Comparison of ENCODE assay signal across 1 cellular context in genomic region chr10:102394079-102394800, GRCh38.
A peak's percentile ranks its signal among the peaks of the same experiment; 100 is the strongest.
TF ChIP-seq lines count a peak whose summit lies in the region.

No MANE protein-coding gene starts in this region.

TF ChIP-seq in WTC11, 78 proteins besides CTCF, POLR2A, EP300 and RAD21 (continued from another document and continues in another):
- 0 out of 2 replicates have a peak, but pooled peaks have one; percentile 25 for TF ChIP-seq ZBTB43 (CRISPR knock-in tag; IDR thresholded peaks at IDR 0.05)
- TF ChIP-seq GRHL2 (CRISPR knock-in tag; IDR thresholded peaks at IDR 0.05; ENCODE audit: insufficient replicate concordance, severe bottlenecking) = no peak
- no peak for TF ChIP-seq ZNF512 (CRISPR knock-in tag; IDR thresholded peaks at IDR 0.05; ENCODE audit: borderline replicate concordance)
- peak; percentile 92 for TF ChIP-seq ZBTB21 (CRISPR knock-in tag; IDR thresholded peaks at IDR 0.05; ENCODE audit: borderline replicate concordance)
- no peak for TF ChIP-seq NR1H2 (CRISPR knock-in tag; IDR thresholded peaks at IDR 0.05)
- no peak for TF ChIP-seq ZSCAN18 (CRISPR knock-in tag; IDR thresholded peaks at IDR 0.05)
- no peak for TF ChIP-seq TEAD4 (CRISPR knock-in tag; IDR thresholded peaks at IDR 0.05)
- no peak for TF ChIP-seq CDX4 (CRISPR knock-in tag; IDR thresholded peaks at IDR 0.05; ENCODE audit: borderline replicate concordance)
- TF ChIP-seq PRDM15 (CRISPR knock-in tag; IDR thresholded peaks at IDR 0.05) = no peak
- TF ChIP-seq SOX15 (CRISPR knock-in tag; IDR thresholded peaks at IDR 0.05) = no peak
- no peak for TF ChIP-seq PREB (CRISPR knock-in tag; IDR thresholded peaks at IDR 0.05; ENCODE audit: borderline replicate concordance)
- no peak for TF ChIP-seq MLX (CRISPR knock-in tag; IDR thresholded peaks at IDR 0.05)
- TF ChIP-seq ARID4B (CRISPR knock-in tag; IDR thresholded peaks at IDR 0.05; ENCODE audit: borderline replicate concordance) = no peak; the same call in 1 of the 2 replicates
- TF ChIP-seq IRF1 (CRISPR knock-in tag; IDR thresholded peaks at IDR 0.05) = no peak
- no peak for TF ChIP-seq ZNF263 (CRISPR knock-in tag; IDR thresholded peaks at IDR 0.05; ENCODE audit: low read depth)
- no peak for TF ChIP-seq USF2 (CRISPR knock-in tag; IDR thresholded peaks at IDR 0.05)
- no peak for TF ChIP-seq NFE2L1 (CRISPR knock-in tag; IDR thresholded peaks at IDR 0.05)
- no peak for TF ChIP-seq MXD4 (CRISPR knock-in tag; IDR thresholded peaks at IDR 0.05; ENCODE audit: borderline replicate concordance)
- no peak for TF ChIP-seq HMGA2 (CRISPR knock-in tag; IDR thresholded peaks at IDR 0.05)
- no peak for TF ChIP-seq SMAD3 (CRISPR knock-in tag; IDR thresholded peaks at IDR 0.05; ENCODE audit: borderline replicate concordance)
- no peak for TF ChIP-seq ZMAT4 (CRISPR knock-in tag; IDR thresholded peaks at IDR 0.05)
- no peak for TF ChIP-seq ELF4 (CRISPR knock-in tag; IDR thresholded peaks at IDR 0.05; ENCODE audit: low read depth)
- TF ChIP-seq AR (CRISPR knock-in tag; IDR thresholded peaks at IDR 0.05) = no peak
- TF ChIP-seq FOXP1 (CRISPR knock-in tag; IDR thresholded peaks at IDR 0.05; ENCODE audit: borderline replicate concordance) = no peak
- peak; percentile 3; the same call in 1 of the 2 replicates for TF ChIP-seq ZNF423 (CRISPR knock-in tag; IDR thresholded peaks at IDR 0.05)
